Comparison of ENCODE assay signal across 11 cellular contexts in the genomic region with DNA sequence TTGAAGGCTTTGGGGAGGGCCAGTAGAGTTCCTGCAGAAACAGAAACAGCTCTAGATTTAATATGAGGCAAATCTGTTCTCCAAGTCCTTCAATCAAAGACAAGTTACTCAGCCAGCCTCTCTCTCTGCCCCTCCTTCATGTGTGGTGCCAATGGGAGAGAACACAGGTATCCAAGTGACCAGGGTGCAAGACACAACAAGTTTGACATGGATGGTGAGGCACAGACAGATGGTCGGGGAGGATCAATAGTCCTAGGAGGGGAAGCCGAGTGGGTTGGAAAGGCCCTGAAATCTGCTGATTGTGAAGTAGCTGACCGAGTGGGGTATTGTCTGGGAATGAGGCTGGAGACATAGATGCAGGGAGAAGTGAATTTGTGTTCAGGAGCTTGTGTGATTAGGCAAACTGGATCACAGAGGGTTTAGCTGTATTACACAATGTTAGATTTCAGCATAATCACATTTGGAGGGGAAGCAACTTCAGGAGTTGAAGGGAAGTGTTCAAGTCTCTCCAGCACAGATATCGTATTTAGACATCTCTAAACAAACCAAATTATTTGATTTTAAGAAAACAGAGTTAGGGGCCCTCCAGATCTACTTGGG. TPM values are rescaled to one million over a fixed set of nuclear protein-coding genes. Genes with fewer than 3 reads are reported as not detected.
A peak's percentile ranks its signal among the peaks of the same experiment; 100 is the strongest.
DNase-seq lines count a peak whose midpoint lies in the region; ATAC-seq and TF ChIP-seq lines count a peak whose summit lies in the region.
"Had no signal": no experiment of that assay in that cellular context is flagged by ENCODE, and none has a peak within 500 bp of the region (broad histone marks: within the 10 kb centered on the region; RNA-seq: fewer than 3 reads in every experiment).

No MANE protein-coding gene starts in this region.

- H3K27me3 ChIP-seq in transverse colon = no peaks in the 10 kb centered on the region
- no peaks in the 10 kb centered on the region for H3K27me3 ChIP-seq in adrenal gland

- in situ Hi-C loops in transverse colon (cut with MboI; ENCODE audit: low pct_ligation_motif_present in 1 of 4, low pct_unique_long_range_greater_than_20kb in 1 of 4, low sequenced_read_pairs in 3 of 4) = no loop called here

- peaks cover 84% of the 10 kb centered on the region for H3K4me1 Mint-ChIP-seq in activated T-cell treated with anti-CD3 and anti-CD28 coated beads, Interleukin-2, amount 50 U/mL, for 4 hours (ENCODE audit: low read depth)
- peaks cover 78% of the 10 kb centered on the region for H3K4me1 Mint-ChIP-seq in activated T-cell treated with anti-CD3 and anti-CD28 coated beads, Interleukin-2, amount 50 U/mL, for 72 hours (ENCODE audit: low read depth)
- H3K4me1 Mint-ChIP-seq in stimulated activated memory B cell treated with anti-CD40 and anti-IgM and Interleukin-4, amounts not matched to agents 10 μg/mL and 1 μg/mL and 100 μg/mL, for 72 hours = peaks cover 17% of the 10 kb centered on the region

- 73 to 86% methylated on average over 1 to 4 of the region's 4 CpGs for WGBS in transverse colon (ENCODE audit: low coverage in 1 of 2), 2 donors
- WGBS in adrenal gland, 4 donors = 50 to 64% (median 54%) methylated on average over 4 of the region's 4 CpGs

- H3K4me1 ChIP-seq in transverse colon (no peaks in the 10 kb centered on the region), adrenal gland (replicated peaks in 1 of 2) (no peaks in the 10 kb centered on the region)

- ATAC-seq in activated T-cell treated with anti-CD3 and anti-CD28 coated beads, Interleukin-2, amount 50 U/mL, for 4 hours = no peak
- no peak for ATAC-seq in activated T-cell treated with anti-CD3 and anti-CD28 coated beads, Interleukin-2, amount 50 U/mL, for 72 hours (replicated peaks in 1 of 2)
- peak; percentile 54 for ATAC-seq in left lobe of liver
- ATAC-seq in stimulated activated memory B cell treated with anti-CD40 and anti-IgM and Interleukin-4, amounts not matched to agents 10 μg/mL and 1 μg/mL and 100 μg/mL, for 72 hours = no peak

- H3K9me3 ChIP-seq in transverse colon (no peaks in the 10 kb centered on the region), adrenal gland (replicated peaks in 1 of 3) (no peaks in the 10 kb centered on the region)

- DNase-seq in activated T-cell treated with anti-CD3 and anti-CD28 coated beads, Interleukin-2, amount 50 U/mL, for 4 hours = no peak
- DNase-seq in activated T-cell treated with anti-CD3 and anti-CD28 coated beads, Interleukin-2, amount 50 U/mL, for 1 hour = no peak
- DNase-seq in activated T-cell treated with anti-CD3 and anti-CD28 coated beads, Interleukin-2, amount 50 U/mL, for 72 hours = no peak
- DNase-seq in left lobe of liver (ENCODE audit: low spot score) (no peak), transverse colon (no peak), KG1 (lab: John Stamatoyannopoulos, UW) (no peak), adrenal gland (no peak)
- DNase-seq: activated CD4-positive, CD25-positive, alpha-beta regulatory T cell; mammary epithelial cell; NCI-H1694 had no signal

- H3K4me3 Mint-ChIP-seq in activated T-cell treated with anti-CD3 and anti-CD28 coated beads, Interleukin-2, amount 50 U/mL, for 4 hours = peak overlapping the region; percentile 97
- H3K4me3 Mint-ChIP-seq in activated T-cell treated with anti-CD3 and anti-CD28 coated beads, Interleukin-2, amount 50 U/mL, for 72 hours = peak overlapping the region; percentile 81 to 97
- no peak overlapping the region for H3K4me3 Mint-ChIP-seq in stimulated activated memory B cell treated with anti-CD40 and anti-IgM and Interleukin-4, amounts not matched to agents 10 μg/mL and 1 μg/mL and 100 μg/mL, for 72 hours

- H3K36me3 Mint-ChIP-seq in activated T-cell treated with anti-CD3 and anti-CD28 coated beads, Interleukin-2, amount 50 U/mL, for 4 hours (ENCODE audit: insufficient read depth) = peaks cover 42% of the 10 kb centered on the region
- H3K36me3 Mint-ChIP-seq in activated T-cell treated with anti-CD3 and anti-CD28 coated beads, Interleukin-2, amount 50 U/mL, for 72 hours (ENCODE audit: insufficient read depth in 2 of 2) = peaks cover 28 to 40% of the 10 kb centered on the region in 2 donors
- H3K36me3 Mint-ChIP-seq in stimulated activated memory B cell treated with anti-CD40 and anti-IgM and Interleukin-4, amounts not matched to agents 10 μg/mL and 1 μg/mL and 100 μg/mL, for 72 hours = peaks cover 11% of the 10 kb centered on the region

- TF ChIP-seq CTCF in transverse colon (IDR thresholded peaks at IDR 0.05) (no peak), adrenal gland (IDR thresholded peaks at IDR 0.05) (no peak)

- TF ChIP-seq EP300 in transverse colon (IDR thresholded peaks at IDR 0.05; ENCODE audit: low read depth) = no peak

- H3K9me3 Mint-ChIP-seq in activated T-cell treated with anti-CD3 and anti-CD28 coated beads, Interleukin-2, amount 50 U/mL, for 4 hours = peaks cover 6% of the 10 kb centered on the region
- peaks cover 0 to 7% of the 10 kb centered on the region in 2 donors for H3K9me3 Mint-ChIP-seq in activated T-cell treated with anti-CD3 and anti-CD28 coated beads, Interleukin-2, amount 50 U/mL, for 72 hours
- H3K9me3 Mint-ChIP-seq in stimulated activated memory B cell treated with anti-CD40 and anti-IgM and Interleukin-4, amounts not matched to agents 10 μg/mL and 1 μg/mL and 100 μg/mL, for 72 hours = peaks cover 3% of the 10 kb centered on the region

- peak overlapping the region; percentile 96 for H3K27ac Mint-ChIP-seq in activated T-cell treated with anti-CD3 and anti-CD28 coated beads, Interleukin-2, amount 50 U/mL, for 72 hours
- H3K27ac Mint-ChIP-seq in stimulated activated memory B cell treated with anti-CD40 and anti-IgM and Interleukin-4, amounts not matched to agents 10 μg/mL and 1 μg/mL and 100 μg/mL, for 72 hours = no peak overlapping the region

- H3K4me3 ChIP-seq in transverse colon = peak overlapping the region in 3 of 4 donors; percentile 22 to 46 (median 30)
- peak overlapping the region in 1 of 4 donors; percentile 45 for H3K4me3 ChIP-seq in adrenal gland

- H3K27ac ChIP-seq in transverse colon (peak overlapping the region; percentile 54 to 72 (median 64)), adrenal gland (peak overlapping the region in 2 of 5 donors; percentile 5 to 51)

- H3K36me3 ChIP-seq in transverse colon = no peaks in the 10 kb centered on the region
- no peaks in the 10 kb centered on the region for H3K36me3 ChIP-seq in adrenal gland (replicated peaks in 1 of 2)

- TF ChIP-seq POLR2A in transverse colon (IDR thresholded peaks at IDR 0.05) = no peak
- no peak for TF ChIP-seq POLR2A in adrenal gland (IDR thresholded peaks at IDR 0.05)

- intact Hi-C loops in transverse colon (cut with DNase I; ENCODE audit: low total_unique reads) = no loop called here
- intact Hi-C loops in adrenal gland (cut with DNase I) = no loop called here

- H3K27me3 Mint-ChIP-seq in activated T-cell treated with anti-CD3 and anti-CD28 coated beads, Interleukin-2, amount 50 U/mL, for 4 hours (ENCODE audit: low read depth) = no peaks in the 10 kb centered on the region
- no peaks in the 10 kb centered on the region for H3K27me3 Mint-ChIP-seq in activated T-cell treated with anti-CD3 and anti-CD28 coated beads, Interleukin-2, amount 50 U/mL, for 72 hours (ENCODE audit: low read depth)
- no peaks in the 10 kb centered on the region for H3K27me3 Mint-ChIP-seq in stimulated activated memory B cell treated with anti-CD40 and anti-IgM and Interleukin-4, amounts not matched to agents 10 μg/mL and 1 μg/mL and 100 μg/mL, for 72 hours

RNA-seq across cellular contexts. Expression of gene GIMAP1, which starts 1.5 kb away (rescaled TPM):
- 1 to 10 TPM; 2.1 to 2.7 (median 2.1) TPM for total RNA-seq in activated T-cell treated with anti-CD3 and anti-CD28 coated beads, Interleukin-2, amount 50 U/mL, for 4 hours
- 1 to 10 TPM; 5.5 to 9.3 TPM for total RNA-seq in activated T-cell treated with anti-CD3 and anti-CD28 coated beads, Interleukin-2, amount 50 U/mL, for 72 hours
- total RNA-seq in left lobe of liver (1.4 TPM), transverse colon (1 to 10 TPM in 3 of 4 donors, under 1 TPM in 1; 0.40 to 3.0 (median 1.8) TPM), adrenal gland (10 to 100 TPM in 1 of 8 donors, 1 to 10 TPM in 7; 2.4 to 11.2 (median 7.9) TPM)
- polyA plus RNA-seq in adrenal gland = 1 to 10 TPM; 1.5 to 4.7 (median 4.2) TPM
- total RNA-seq: mammary epithelial cell had no signal
- polyA plus RNA-seq: mammary epithelial cell had no signal

RNA-seq across cellular contexts. Expression of gene GIMAP5, which starts 19.3 kb away (rescaled TPM):
- total RNA-seq in activated T-cell treated with anti-CD3 and anti-CD28 coated beads, Interleukin-2, amount 50 U/mL, for 4 hours = 10 to 100 TPM; 44.1 to 52.2 (median 50.2) TPM
- total RNA-seq in activated T-cell treated with anti-CD3 and anti-CD28 coated beads, Interleukin-2, amount 50 U/mL, for 72 hours = 10 to 100 TPM; 43.5 to 50.5 TPM
- total RNA-seq in left lobe of liver = 3.7 TPM
- total RNA-seq in transverse colon = 10 to 100 TPM in 2 of 4 donors, 1 to 10 TPM in 2; 2.6 to 15.7 (median 11.2) TPM
- 10 to 100 TPM in 7 of 8 donors, 1 to 10 TPM in 1; 7.9 to 65.0 (median 19.2) TPM for total RNA-seq in adrenal gland
- polyA plus RNA-seq in adrenal gland = 10 to 100 TPM; 13.2 to 32.9 (median 29.7) TPM
- total RNA-seq: mammary epithelial cell had no signal
- polyA plus RNA-seq: mammary epithelial cell had no signal

RNA-seq across cellular contexts. Expression of gene GIMAP2, which starts 32.4 kb away (rescaled TPM):
- 10 to 100 TPM; 19.7 to 22.7 (median 19.8) TPM for total RNA-seq in activated T-cell treated with anti-CD3 and anti-CD28 coated beads, Interleukin-2, amount 50 U/mL, for 4 hours
- total RNA-seq in activated T-cell treated with anti-CD3 and anti-CD28 coated beads, Interleukin-2, amount 50 U/mL, for 72 hours = 10 to 100 TPM; 47.8 to 59.4 TPM
- total RNA-seq in left lobe of liver (5.3 TPM), transverse colon (10 to 100 TPM in 1 of 4 donors, 1 to 10 TPM in 1, not detected in 2; 4.5 to 16.2 TPM), adrenal gland (10 to 100 TPM in 7 of 8 donors, 1 to 10 TPM in 1; 8.1 to 23.6 (median 15.5) TPM)
- polyA plus RNA-seq in adrenal gland = 10 to 100 TPM in 1 of 3 donors, 1 to 10 TPM in 2; 5.2 to 10.9 (median 7.8) TPM
